In genomic region chr1:215567491-215568286, GRCh38 we compare ENCODE assay signal across 8 cellular contexts. TPM values are rescaled to one million over a fixed set of nuclear protein-coding genes. Genes with fewer than 3 reads are reported as not detected.
DNase-seq lines count a peak whose midpoint lies in the region; ATAC-seq and TF ChIP-seq lines count a peak whose summit lies in the region.

No MANE protein-coding gene starts in this region.

- H3K9me3 ChIP-seq in HUES6 (ENCODE audit: control insufficient read depth, insufficient read depth, low read depth, low read length) (no peaks in the 10 kb centered on the region), PC-9 (ENCODE audit: insufficient read depth, low read depth) (no peaks in the 10 kb centered on the region), adipocyte (ENCODE audit: control insufficient read depth, low read length) (no peaks in the 10 kb centered on the region), heart right ventricle (no peaks in the 10 kb centered on the region), trophoblast cell (ENCODE audit: insufficient read depth, low read depth, low read length) (no peaks in the 10 kb centered on the region)

- H2BK5ac ChIP-seq in trophoblast cell (ENCODE audit: low read depth, low read length, poor library complexity), result peak overlapping the region; percentile 87

- no peaks in the 10 kb centered on the region for H4K20me1 ChIP-seq in PC-9 (ENCODE audit: insufficient read depth)

- H3K9ac ChIP-seq in HUES6 (ENCODE audit: low read length) (peak overlapping the region; percentile 92), adipocyte (ENCODE audit: low read length) (peak overlapping the region; percentile 94), trophoblast cell (ENCODE audit: low read length) (peak overlapping the region; percentile 8)

- no peak overlapping the region for H3K23ac ChIP-seq in trophoblast cell (ENCODE audit: low read length)

- H3K79me1 ChIP-seq in trophoblast cell (ENCODE audit: low read length), result peaks cover 9% of the 10 kb centered on the region

- H3K4me3 ChIP-seq in HUES6 (ENCODE audit: low read depth, low read length) (peak overlapping the region; percentile 93), PC-9 (peak overlapping the region; percentile 68), adipocyte (ENCODE audit: low read length) (peak overlapping the region; percentile 95), heart right ventricle (peak overlapping the region; percentile 52 to 93 (median 82)), trophoblast cell (ENCODE audit: low read depth, low read length) (peak overlapping the region; percentile 82)

- intact Hi-C loops in PC-9 (cut with micrococcal nuclease; ENCODE audit: unreplicated experiment), result loop anchor here (1.0 to 10.0 kb wide), 3 partner anchors 16 to 1123 kb away; no protein-coding TSS in a partner anchor
- intact Hi-C loops in heart right ventricle (cut with DNase I), result loop anchor here in 2 of 10 donors (5.0 kb wide), 2 partner anchors 35 to 40 kb away; no protein-coding TSS in a partner anchor

- peak overlapping the region; percentile 93 for H3K14ac ChIP-seq in trophoblast cell (ENCODE audit: low read length)

- H3K4me2 ChIP-seq in PC-9 (peak overlapping the region; percentile 97), trophoblast cell (ENCODE audit: low read length) (peak overlapping the region; percentile 57)

- H3F3A ChIP-seq in PC-9 (ENCODE audit: insufficient read depth, low read depth), result peaks cover 33% of the 10 kb centered on the region

- peak overlapping the region; percentile 95 for H4K12ac ChIP-seq in trophoblast cell (ENCODE audit: low read depth, low read length)

- H3K4ac ChIP-seq in trophoblast cell (ENCODE audit: low read depth, low read length), result peak overlapping the region; percentile 90

- peak overlapping the region; percentile 83 for H4K8ac ChIP-seq in trophoblast cell (ENCODE audit: low read depth, low read length)

- peak overlapping the region; percentile 84 for H2BK12ac ChIP-seq in trophoblast cell (ENCODE audit: low read length)

- H3K79me2 ChIP-seq in PC-9 (ENCODE audit: low read depth) (peaks cover 66% of the 10 kb centered on the region), trophoblast cell (ENCODE audit: control insufficient read depth, insufficient read depth, low read length, poor library complexity) (peaks cover 9% of the 10 kb centered on the region)

- no peaks in the 10 kb centered on the region for H3K36me3 ChIP-seq in HUES6 (ENCODE audit: control insufficient read depth, insufficient read depth, low read length)
- H3K36me3 ChIP-seq in PC-9 (ENCODE audit: low read depth), result no peaks in the 10 kb centered on the region
- no peaks in the 10 kb centered on the region for H3K36me3 ChIP-seq in adipocyte (ENCODE audit: control insufficient read depth, insufficient read depth, low read length, severe bottlenecking)
- no peaks in the 10 kb centered on the region for H3K36me3 ChIP-seq in heart right ventricle
- peaks cover 0 to 2% of the 10 kb centered on the region in 2 experiments for H3K36me3 ChIP-seq in trophoblast cell (ENCODE audit: control insufficient read depth in 1 of 2, insufficient read depth in 2 of 2, low read length in 2 of 2)

- peak; percentile 70 for DNase-seq in Daoy (ENCODE audit: low read depth)
- DNase-seq in PC-9, result peak; percentile 51 to 58
- DNase-seq in adipocyte (ENCODE audit: low read depth), result peak; percentile 77
- peak; percentile 24 to 50 for DNase-seq in heart right ventricle
- DNase-seq in trophoblast cell, result peak; percentile 43 to 56
- no peak for DNase-seq in mesenteric fat pad (ENCODE audit: low spot score)

- POLR2A ChIA-PET in PC-9 (lab: Charles Lee; ENCODE audit: unreplicated experiment), result interaction anchor here (0.6 kb wide), 1 partner anchor 18 kb away, joined by 4 read pairs; no protein-coding TSS in a partner anchor

- peak overlapping the region; percentile 91 for H4K91ac ChIP-seq in trophoblast cell (ENCODE audit: low read depth, low read length)

- H3K9me2 ChIP-seq in PC-9 (ENCODE audit: insufficient read depth), result no peaks in the 10 kb centered on the region

- H2AK5ac ChIP-seq in trophoblast cell (ENCODE audit: low read length), result no peak overlapping the region

- H3K4me1 ChIP-seq in HUES6 (ENCODE audit: control insufficient read depth, insufficient read depth, low read length) (0 out of 2 replicates have a peak, but pooled peaks cover 8% of the 10 kb centered on the region), PC-9 (replicated peaks; ENCODE audit: insufficient read depth) (peaks cover 42% of the 10 kb centered on the region), adipocyte (ENCODE audit: control insufficient read depth, insufficient read depth, low read length) (peaks cover 36% of the 10 kb centered on the region), heart right ventricle (peaks cover 0 to 51% (median 40%) of the 10 kb centered on the region in 9 donors), trophoblast cell (ENCODE audit: control insufficient read depth in 1 of 2, insufficient read depth in 2 of 2, low read length in 2 of 2) (no peaks in the 10 kb centered on the region)

- CTCF ChIA-PET in PC-9 (lab: Charles Lee), result no interaction called here

- ATAC-seq in GM21576 (IDR thresholded peaks at IDR 0.05; ENCODE audit: unreplicated experiment) (peak; percentile 44), heart right ventricle (peak; percentile 59 to 89 (median 72))

- H2BK120ac ChIP-seq in trophoblast cell (ENCODE audit: insufficient read depth, low read length, poor library complexity), result peak overlapping the region; percentile 52

- TF ChIP-seq CTCF in PC-9 (conservative IDR thresholded peaks at IDR 0.05) (no peak), heart right ventricle (IDR thresholded peaks at IDR 0.05) (no peak)

- H2AFZ ChIP-seq in PC-9 (peak overlapping the region; percentile 86), trophoblast cell (ENCODE audit: insufficient read depth, low read length, poor library complexity) (peak overlapping the region; percentile 90)

- H3K27ac ChIP-seq in HUES6 (ENCODE audit: low read depth, low read length), result peak overlapping the region; percentile 71; the same call in 1 of the 2 replicates
- peak overlapping the region; percentile 75 for H3K27ac ChIP-seq in PC-9
- peak overlapping the region; percentile 89 to 93 (median 91) for H3K27ac ChIP-seq in heart right ventricle
- peak overlapping the region; percentile 86 for H3K27ac ChIP-seq in trophoblast cell (ENCODE audit: low read depth, low read length)

- 0 to 1% methylated on average over 53 to 63 of the region's 63 CpGs for WGBS in heart right ventricle, 2 donors
- no CpG with 5 or more reads among the region's 63 CpGs for WGBS in trophoblast cell (ENCODE audit: extremely low coverage, insufficient coverage, insufficient read length)

- H3K18ac ChIP-seq in trophoblast cell (ENCODE audit: low read length), result peak overlapping the region; percentile 99

- H3K27me3 ChIP-seq in HUES6 (ENCODE audit: control insufficient read depth, insufficient read depth, low read length) (no peaks in the 10 kb centered on the region), PC-9 (ENCODE audit: insufficient read depth, low read depth) (no peaks in the 10 kb centered on the region), adipocyte (replicated peaks; ENCODE audit: control insufficient read depth, insufficient read depth, low read length) (no peaks in the 10 kb centered on the region), heart right ventricle (no peaks in the 10 kb centered on the region), trophoblast cell (ENCODE audit: insufficient read depth, low read length) (no peaks in the 10 kb centered on the region)

- no TSS peak for BruUV-seq in PC-9 (replicated peaks; lab: Mats Ljungman, UMichigan)

RNA-seq across cellular contexts. Expression of gene KCTD3, which starts 0.6 kb away (rescaled TPM):
- 16.8 and 22.2 TPM in 2 replicates for total RNA-seq in Daoy (2014; rRNA removed; shearing (Covaris generic))
- total RNA-seq in PC-9 (2021) (46.4 and 53.6 TPM in 2 replicates), heart right ventricle (10 to 100 TPM; 13.2 to 22.3 (median 16.6) TPM), mesenteric fat pad (40.3 TPM)
- 10 to 100 TPM; 10.4 to 34.7 TPM for polyA plus RNA-seq in heart right ventricle
- 20.6 and 21.5 TPM in 2 replicates for polyA plus RNA-seq in trophoblast cell (2013)

Comparison
In these comparisons a context has a peak if more than half of its experiments do, and no peak if none do; other contexts are left out.
1. H3K9ac ChIP-seq: peak in every context shown above with its lines; median percentile 94 in adipocyte; 92 in HUES6; 8 in trophoblast cell.